In genomic region chr13:39503048-39503447, GRCh38 we compare ENCODE assay signal across 13 cellular contexts.
DNase-seq lines count a peak whose midpoint lies in the region; ATAC-seq and TF ChIP-seq lines count a peak whose summit lies in the region.
"Had no signal": no experiment of that assay in that cellular context is flagged by ENCODE, and none has a peak within 500 bp of the region (broad histone marks: within the 10 kb centered on the region; RNA-seq: fewer than 3 reads in every experiment).

No MANE protein-coding gene starts in this region.

- no peaks in the 10 kb centered on the region for H3K36me3 ChIP-seq in left ventricle myocardium inferior
- H3K36me3 ChIP-seq in Panc1 (ENCODE audit: control insufficient read depth, insufficient read depth, low read length): no peaks in the 10 kb centered on the region
- no peaks in the 10 kb centered on the region for H3K36me3 ChIP-seq in mesendoderm (ENCODE audit: control insufficient read depth, insufficient read depth, low read length)
- H3K36me3 ChIP-seq: BLaER1 treated with 17β-estradiol and CSF1 and Interleukin-3, amounts not matched to agents 10 nM and 100 nM; HAP-1 had no signal

- no peaks in the 10 kb centered on the region for H3K79me1 ChIP-seq in mesendoderm (ENCODE audit: low read length)

- H3K9me3 Mint-ChIP-seq in activated CD4-positive, alpha-beta memory T cell treated with anti-CD3 and anti-CD28 coated beads for 36 hours: no peaks in the 10 kb centered on the region
- H3K9me3 Mint-ChIP-seq: CD4-positive, CD25-positive, alpha-beta regulatory T cell had no signal

- no peak overlapping the region for H3K56ac ChIP-seq in mesendoderm (ENCODE audit: low read length)

- H3K27me3 ChIP-seq in left ventricle myocardium inferior (ENCODE audit: low read depth) (no peaks in the 10 kb centered on the region), Panc1 (ENCODE audit: control insufficient read depth, insufficient read depth, low read length) (no peaks in the 10 kb centered on the region), mesendoderm (ENCODE audit: insufficient read depth, low read length, poor library complexity) (no peaks in the 10 kb centered on the region)
- H3K27me3 ChIP-seq: BLaER1 treated with 17β-estradiol and CSF1 and Interleukin-3, amounts not matched to agents 10 nM and 100 nM had no signal

- peak overlapping the region; percentile 2 for H3K4ac ChIP-seq in mesendoderm (ENCODE audit: low read depth, low read length)

- no peak overlapping the region for H2BK15ac ChIP-seq in mesendoderm (replicated peaks; ENCODE audit: low read depth)

- in situ Hi-C loops in Panc1 (cut with HindIII; ENCODE audit: low pct_unique_long_range_greater_than_20kb, low sequenced_read_pairs): no loop called here

- H3K9ac ChIP-seq in mesendoderm (ENCODE audit: low read length): no peak overlapping the region
- H3K9ac ChIP-seq: BLaER1 treated with 17β-estradiol and CSF1 and Interleukin-3, amounts not matched to agents 10 nM and 100 nM; GM23248 had no signal

- no peaks in the 10 kb centered on the region for H3K36me3 Mint-ChIP-seq in activated CD4-positive, alpha-beta memory T cell treated with anti-CD3 and anti-CD28 coated beads for 36 hours
- H3K36me3 Mint-ChIP-seq: CD4-positive, CD25-positive, alpha-beta regulatory T cell had no signal

- no peak overlapping the region for H3K27ac Mint-ChIP-seq in activated CD4-positive, alpha-beta memory T cell treated with anti-CD3 and anti-CD28 coated beads for 36 hours
- H3K27ac Mint-ChIP-seq: CD4-positive, CD25-positive, alpha-beta regulatory T cell had no signal

- H3K79me2 ChIP-seq in mesendoderm (ENCODE audit: control insufficient read depth, insufficient read depth, low read length): no peaks in the 10 kb centered on the region

- H3K18ac ChIP-seq in mesendoderm (ENCODE audit: low read length): no peak overlapping the region

- no peak overlapping the region for H4K8ac ChIP-seq in mesendoderm (ENCODE audit: low read depth, low read length)

- intact Hi-C loops in left ventricle myocardium inferior (cut with micrococcal nuclease) (no loop called here), Right ventricle myocardium superior (cut with DNase I) (loop anchor here (10.0 kb wide), 1 partner anchor 72 kb away; no protein-coding TSS in a partner anchor), Panc1 (cut with micrococcal nuclease; ENCODE audit: unreplicated experiment) (loop anchor here (10.0 kb wide), 1 partner anchor 102 kb away; the partner anchor contains the start of gene LHFPL6)
- intact Hi-C loops in activated CD4-positive, alpha-beta memory T cell treated with anti-CD3 and anti-CD28 coated beads for 36 hours (cut with micrococcal nuclease): no loop called here

- no peak overlapping the region for H2BK120ac ChIP-seq in mesendoderm (ENCODE audit: low read depth, low read length)

- no CpG with 5 or more reads among the region's 3 CpGs for WGBS in mesendoderm (ENCODE audit: extremely low coverage, insufficient coverage, low lambda C conversion rate)

- no peak overlapping the region for H2AK5ac ChIP-seq in mesendoderm (ENCODE audit: low read length)

- no peaks in the 10 kb centered on the region for H3K4me1 Mint-ChIP-seq in activated CD4-positive, alpha-beta memory T cell treated with anti-CD3 and anti-CD28 coated beads for 36 hours (ENCODE audit: low read depth)
- H3K4me1 Mint-ChIP-seq: CD4-positive, CD25-positive, alpha-beta regulatory T cell had no signal

- POLR2A ChIA-PET in Panc1 (lab: Charles Lee): no interaction called here
- POLR2A ChIA-PET in activated CD4-positive, alpha-beta memory T cell treated with anti-CD3 and anti-CD28 coated beads for 36 hours (lab: Charles Lee): no interaction called here

- no peak overlapping the region for H2BK5ac ChIP-seq in mesendoderm (ENCODE audit: low read length)

- H3K23ac ChIP-seq in mesendoderm (ENCODE audit: low read length): no peak overlapping the region

- H3K4me1 ChIP-seq in left ventricle myocardium inferior: peaks cover 96% of the 10 kb centered on the region
- H3K4me1 ChIP-seq in Panc1 (ENCODE audit: control insufficient read depth, insufficient read depth, low read length): peaks cover 18% of the 10 kb centered on the region
- peaks cover 7% of the 10 kb centered on the region for H3K4me1 ChIP-seq in mesendoderm (ENCODE audit: control insufficient read depth, low read depth, low read length)

- no TSS peak for BruUV-seq in Panc1 (replicated peaks; lab: Mats Ljungman, UMichigan)

- ATAC-seq in Right ventricle myocardium superior (ENCODE audit: poor library complexity) (no peak), Panc1 (no peak)

- CTCF ChIA-PET in Panc1 (lab: Charles Lee): no interaction called here
- CTCF ChIA-PET in activated CD4-positive, alpha-beta memory T cell treated with anti-CD3 and anti-CD28 coated beads for 36 hours (lab: Charles Lee): no interaction called here

- H3K4me3 ChIP-seq in left ventricle myocardium inferior: no peak overlapping the region
- H3K4me3 ChIP-seq in Panc1 (ENCODE audit: low read depth in 2 of 2, low read length in 2 of 2): no peak overlapping the region
- H3K4me3 ChIP-seq in mesendoderm (ENCODE audit: low read length): no peak overlapping the region
- H3K4me3 ChIP-seq: BLaER1 treated with 17β-estradiol and CSF1 and Interleukin-3, amounts not matched to agents 10 nM and 100 nM; GM23248; HAP-1 had no signal

- H3K27me3 Mint-ChIP-seq in activated CD4-positive, alpha-beta memory T cell treated with anti-CD3 and anti-CD28 coated beads for 36 hours: no peaks in the 10 kb centered on the region

- TF ChIP-seq CTCF in left ventricle myocardium inferior (IDR thresholded peaks at IDR 0.05; ENCODE audit: borderline replicate concordance) (no peak), Panc1 (IDR thresholded peaks at IDR 0.05) (no peak)

- H3K4me2 ChIP-seq in mesendoderm (ENCODE audit: low read length): no peak overlapping the region
- H3K4me2 ChIP-seq: BLaER1 treated with 17β-estradiol and CSF1 and Interleukin-3, amounts not matched to agents 10 nM and 100 nM had no signal

- H3K9me3 ChIP-seq in left ventricle myocardium inferior (replicated peaks): no peaks in the 10 kb centered on the region
- no peaks in the 10 kb centered on the region for H3K9me3 ChIP-seq in Panc1 (ENCODE audit: control insufficient read depth, insufficient read depth, low read depth, low read length)
- H3K9me3 ChIP-seq: BLaER1 treated with 17β-estradiol and CSF1 and Interleukin-3, amounts not matched to agents 10 nM and 100 nM; HAP-1 had no signal

- peak overlapping the region; percentile 86 for H3K27ac ChIP-seq in left ventricle myocardium inferior (replicated peaks)
- H3K27ac ChIP-seq in Panc1 (ENCODE audit: low read length): 0 out of 2 replicates have a peak overlapping the region, but pooled peaks have one; percentile 34
- no peak overlapping the region for H3K27ac ChIP-seq in mesendoderm (ENCODE audit: low read depth, low read length)
- H3K27ac ChIP-seq: BLaER1 treated with 17β-estradiol and CSF1 and Interleukin-3, amounts not matched to agents 10 nM and 100 nM; GM23248 had no signal

- H3K4me3 Mint-ChIP-seq in activated CD4-positive, alpha-beta memory T cell treated with anti-CD3 and anti-CD28 coated beads for 36 hours: no peak overlapping the region
- H3K4me3 Mint-ChIP-seq: CD4-positive, CD25-positive, alpha-beta regulatory T cell had no signal

- DNase-seq in left ventricle myocardium inferior: no peak
- DNase-seq in Right ventricle myocardium superior: no peak
- no peak for DNase-seq in Panc1 (ENCODE audit: low read depth, low spot score)
- DNase-seq in mesendoderm: peak; percentile 77
- DNase-seq in NOMO-1 treated with dmso at 0.1 percent for 144 hours (lab: John Stamatoyannopoulos, UW; ENCODE audit: unreplicated experiment): no peak
- no peak for DNase-seq in NCI-H1694 treated with DMSO at 0.1 percent for 48 hours (lab: John Stamatoyannopoulos, UW)
- DNase-seq in activated CD4-positive, alpha-beta memory T cell treated with anti-CD3 and anti-CD28 coated beads for 36 hours: no peak
- DNase-seq: ACHN; CD4-positive, CD25-positive, alpha-beta regulatory T cell; DMS53; GM23248 had no signal

- H4K5ac ChIP-seq in mesendoderm (ENCODE audit: low read length): no peak overlapping the region

Comparison
In these comparisons a context has a peak if more than half of its experiments do, and no peak if none do; other contexts are left out.
1. intact Hi-C loops: an anchor here in Right ventricle myocardium superior (10.0 kb wide) and Panc1 (10.0 kb wide); none called in left ventricle myocardium inferior and activated CD4-positive, alpha-beta memory T cell treated with anti-CD3 and anti-CD28 coated beads for 36 hours.